ENCODE assay signal across 8 cellular contexts in genomic region chr2:207223051-207223450, GRCh38. TPM values are rescaled to one million over a fixed set of nuclear protein-coding genes. Genes with fewer than 3 reads are reported as not detected.
A peak's percentile ranks its signal among the peaks of the same experiment; 100 is the strongest.
DNase-seq lines count a peak whose midpoint lies in the region; ATAC-seq and TF ChIP-seq lines count a peak whose summit lies in the region.

No MANE protein-coding gene starts in this region.

- intact Hi-C loops in left lung (cut with DNase I) = no loop called here

- H3K9ac ChIP-seq in adipocyte (ENCODE audit: low read length) = no peak overlapping the region

- no peaks in the 10 kb centered on the region for H3K9me3 ChIP-seq in adipocyte (ENCODE audit: control insufficient read depth, low read length)
- no peaks in the 10 kb centered on the region for H3K9me3 ChIP-seq in left lung

- H3K36me3 ChIP-seq in adipocyte (ENCODE audit: control insufficient read depth, insufficient read depth, low read length, severe bottlenecking) (no peaks in the 10 kb centered on the region), left lung (no peaks in the 10 kb centered on the region)

- no peak overlapping the region for H3K27ac ChIP-seq in left lung

- TF ChIP-seq CTCF in left lung (IDR thresholded peaks at IDR 0.05) = no peak

- H3K4me1 ChIP-seq in adipocyte (ENCODE audit: control insufficient read depth, insufficient read depth, low read length) = peaks cover 17% of the 10 kb centered on the region
- peaks cover 6 to 34% of the 10 kb centered on the region in 2 donors for H3K4me1 ChIP-seq in left lung

- H3K27me3 ChIP-seq in adipocyte (replicated peaks; ENCODE audit: control insufficient read depth, insufficient read depth, low read length) (no peaks in the 10 kb centered on the region), left lung (no peaks in the 10 kb centered on the region)

- H3K4me3 ChIP-seq in adipocyte (ENCODE audit: low read length) = no peak overlapping the region
- no peak overlapping the region for H3K4me3 ChIP-seq in left lung

- DNase-seq in AG08395 (ENCODE audit: low spot score) (peak; percentile 65), adipocyte (ENCODE audit: low read depth) (peak; percentile 52), left lung (no peak), amygdala (lab: John Stamatoyannopoulos, UW) (no peak), GDM1 (lab: John Stamatoyannopoulos, UW) (no peak), epidermal melanocyte (ENCODE audit: insufficient read length, low spot score) (no peak)

- ATAC-seq in GM19023 (IDR thresholded peaks at IDR 0.05; ENCODE audit: unreplicated experiment) (peak; percentile 79), HG03103 (IDR thresholded peaks at IDR 0.05; ENCODE audit: low read depth, unreplicated experiment) (peak; percentile 78), left lung (no peak)

RNA-seq across cellular contexts. Expression of gene KLF7, which starts 57.3 kb away (rescaled TPM):
- 10 to 100 TPM; 31.0 to 41.8 TPM for total RNA-seq in left lung

Comparison
In these comparisons a context has a peak if more than half of its experiments do, and no peak if none do; other contexts are left out.
1. DNase-seq: peak in AG08395 (single experiment) and adipocyte (single experiment); none in left lung (0 of 2), amygdala (0 of 56), GDM1 (single experiment) and epidermal melanocyte (single experiment).